7 cellular contexts compared by ENCODE assay signal in genomic region chr11:83158474-83158786, GRCh38. TPM values are rescaled to one million over a fixed set of nuclear protein-coding genes. Genes with fewer than 3 reads are reported as not detected.
DNase-seq lines count a peak whose midpoint lies in the region; ATAC-seq, FAIRE-seq and TF ChIP-seq lines count a peak whose summit lies in the region.

No MANE protein-coding gene starts in this region.

- H3K4me3 Mint-ChIP-seq in activated naive CD8-positive, alpha-beta T cell treated with anti-CD3 and anti-CD28 coated beads for 36 hours = peak overlapping the region; percentile 100

- no peak overlapping the region for H2AFZ ChIP-seq in keratinocyte (ENCODE audit: control insufficient read depth, low read length)

- dilution Hi-C loops in keratinocyte (cut with MboI; ENCODE audit: extremely low pct_ligation_motif_present, low sequenced_read_pairs) = no loop called here

- peaks cover 20% of the 10 kb centered on the region for H4K20me1 ChIP-seq in keratinocyte (ENCODE audit: control insufficient read depth, extremely low read depth, insufficient read depth, low read length)

- no peaks in the 10 kb centered on the region for H3K27me3 Mint-ChIP-seq in activated naive CD8-positive, alpha-beta T cell treated with anti-CD3 and anti-CD28 coated beads for 36 hours

- no peak for DNase-seq in activated naive CD8-positive, alpha-beta T cell treated with anti-CD3 and anti-CD28 coated beads for 36 hours
- no peak for DNase-seq in keratinocyte (ENCODE audit: low read depth, low spot score)
- no peak for DNase-seq in Ammon's horn (ENCODE audit: low spot score)

- H3K4me3 ChIP-seq in HUES6 (ENCODE audit: low read depth, low read length) (peak overlapping the region; percentile 98), keratinocyte (ENCODE audit: control insufficient read depth in 2 of 3, extremely low read depth in 1 of 3, insufficient read depth in 2 of 3, low read depth in 1 of 3, low read length in 3 of 3) (peak overlapping the region; percentile 93 to 100 (median 96)), stomach smooth muscle (ENCODE audit: low read length in 2 of 2) (peak overlapping the region; percentile 96 to 98)

- H3K4me1 ChIP-seq in HUES6 (ENCODE audit: control insufficient read depth, insufficient read depth, low read length) = no peaks in the 10 kb centered on the region; the same call in 1 of the 2 replicates
- peaks cover 18% of the 10 kb centered on the region for H3K4me1 ChIP-seq in keratinocyte (ENCODE audit: control insufficient read depth, extremely low read depth, insufficient read depth, low read length)
- no peaks in the 10 kb centered on the region for H3K4me1 ChIP-seq in stomach smooth muscle (ENCODE audit: control insufficient read depth, insufficient read depth, low read length)

- no peaks in the 10 kb centered on the region for H3K9me3 Mint-ChIP-seq in activated naive CD8-positive, alpha-beta T cell treated with anti-CD3 and anti-CD28 coated beads for 36 hours

- peaks cover 61% of the 10 kb centered on the region for H3K79me2 ChIP-seq in keratinocyte (ENCODE audit: control insufficient read depth, insufficient read depth, low read length)

- H3K4me2 ChIP-seq in keratinocyte (ENCODE audit: control insufficient read depth, extremely low read depth, insufficient read depth, low read depth, low read length) = peak overlapping the region; percentile 96

- H3K27ac Mint-ChIP-seq in activated naive CD8-positive, alpha-beta T cell treated with anti-CD3 and anti-CD28 coated beads for 36 hours = peak overlapping the region; percentile 100

- H3K36me3 Mint-ChIP-seq in activated naive CD8-positive, alpha-beta T cell treated with anti-CD3 and anti-CD28 coated beads for 36 hours = peaks cover 51% of the 10 kb centered on the region

- H3K27me3 ChIP-seq in HUES6 (ENCODE audit: control insufficient read depth, insufficient read depth, low read length) = no peaks in the 10 kb centered on the region
- no peaks in the 10 kb centered on the region for H3K27me3 ChIP-seq in keratinocyte (ENCODE audit: control insufficient read depth, extremely low read depth, insufficient read depth, low read length)
- H3K27me3 ChIP-seq in stomach smooth muscle (ENCODE audit: control insufficient read depth in 1 of 2, insufficient read depth in 2 of 2, low read length in 2 of 2) = no peaks in the 10 kb centered on the region

- H3K36me3 ChIP-seq in HUES6 (ENCODE audit: control insufficient read depth, insufficient read depth, low read length) = peaks cover 36% of the 10 kb centered on the region
- H3K36me3 ChIP-seq in keratinocyte (ENCODE audit: control insufficient read depth in 2 of 2, extremely low read depth in 1 of 2, insufficient read depth in 2 of 2, low read length in 2 of 2) = peaks cover 0 to 19% of the 10 kb centered on the region in 2 experiments
- no peaks in the 10 kb centered on the region for H3K36me3 ChIP-seq in stomach smooth muscle (ENCODE audit: control insufficient read depth in 2 of 2, insufficient read depth in 2 of 2, low read length in 2 of 2)

- no peak for FAIRE-seq in keratinocyte (lab: Jason Lieb, UNC)

- ATAC-seq in HG03135 (IDR thresholded peaks at IDR 0.05; ENCODE audit: unreplicated experiment) (no peak), HG03378 (IDR thresholded peaks at IDR 0.05; ENCODE audit: unreplicated experiment) (no peak)

- peak overlapping the region; percentile 97 for H3K9ac ChIP-seq in HUES6 (ENCODE audit: low read length)
- H3K9ac ChIP-seq in keratinocyte (ENCODE audit: control insufficient read depth, extremely low read depth, insufficient read depth, low read length) = peak overlapping the region; percentile 98
- H3K9ac ChIP-seq in stomach smooth muscle (ENCODE audit: low read length in 2 of 2) = peak overlapping the region; percentile 97 to 99

- TF ChIP-seq CTCF in keratinocyte (optimal IDR thresholded peaks at IDR 0.05 in 1 of 3, IDR thresholded peaks at IDR 0.05 in 1 of 3, conservative IDR thresholded peaks at IDR 0.05 in 1 of 3; ENCODE audit: extremely low read depth in 1 of 3, insufficient read depth in 2 of 3, low read length in 3 of 3) = no peak

- H3K4me1 Mint-ChIP-seq in activated naive CD8-positive, alpha-beta T cell treated with anti-CD3 and anti-CD28 coated beads for 36 hours = peaks cover 39% of the 10 kb centered on the region

- no peaks in the 10 kb centered on the region for H3K9me3 ChIP-seq in HUES6 (ENCODE audit: control insufficient read depth, insufficient read depth, low read depth, low read length)
- H3K9me3 ChIP-seq in keratinocyte (ENCODE audit: control insufficient read depth, low read depth, low read length) = no peaks in the 10 kb centered on the region
- H3K9me3 ChIP-seq in stomach smooth muscle (ENCODE audit: control insufficient read depth in 2 of 2, low read length in 2 of 2) = no peaks in the 10 kb centered on the region

- H3K27ac ChIP-seq in HUES6 (ENCODE audit: low read depth, low read length) (no peak overlapping the region), keratinocyte (ENCODE audit: control insufficient read depth, insufficient read depth, low read length) (peak overlapping the region; percentile 98), stomach smooth muscle (ENCODE audit: low read length) (peak overlapping the region; percentile 99)

- H3K9me1 ChIP-seq in keratinocyte (ENCODE audit: control insufficient read depth, extremely low read depth, insufficient read depth, low read length) = no peaks in the 10 kb centered on the region

RNA-seq across cellular contexts. Expression of gene PCF11, which starts 1.5 kb away (rescaled TPM):
- total RNA-seq in activated naive CD8-positive, alpha-beta T cell treated with anti-CD3 and anti-CD28 coated beads for 36 hours = 10 to 100 TPM; 49.3 to 51.9 TPM
- polyA plus RNA-seq in keratinocyte = 16.3 to 32.8 TPM (median 25.8 TPM) in 3 replicates
- polyA plus RNA-seq in keratinocyte (2011; ENCODE audit: low read depth) = 197 TPM
- 6.4 and 15.7 TPM in 2 replicates for polyA plus RNA-seq in keratinocyte (2011; cell fraction: cytosol; rRNA removed)
- 67.5 and 84.3 TPM in 2 replicates for polyA plus RNA-seq in keratinocyte (2011; cell fraction: nucleus; rRNA removed)
- polyA plus RNA-seq in keratinocyte (2012; ENCODE audit: low replicate concordance) = 9.6 and 34.0 TPM in 2 replicates
- 6.8 to 68.1 TPM (median 18.0 TPM) in 3 replicates for polyA minus RNA-seq in keratinocyte
- 14.0 TPM for polyA minus RNA-seq in keratinocyte (2011; cell fraction: cytosol; rRNA and poly(A)+ RNA removed)
- polyA minus RNA-seq in keratinocyte (2011; cell fraction: nucleus; rRNA and poly(A)+ RNA removed) = 27.6 and 45.1 TPM in 2 replicates

RNA-seq across cellular contexts. Expression of gene ANKRD42, which starts 35.1 kb away (rescaled TPM):
- total RNA-seq in activated naive CD8-positive, alpha-beta T cell treated with anti-CD3 and anti-CD28 coated beads for 36 hours = 1 to 10 TPM; 7.4 to 7.5 TPM
- 5.0 to 11.0 TPM (median 8.4 TPM) in 3 replicates for polyA plus RNA-seq in keratinocyte
- 9.7 TPM for polyA plus RNA-seq in keratinocyte (2011; ENCODE audit: low read depth)
- polyA plus RNA-seq in keratinocyte (2011; cell fraction: cytosol; rRNA removed) = 5.2 and 7.7 TPM in 2 replicates
- 9.2 and 12.7 TPM in 2 replicates for polyA plus RNA-seq in keratinocyte (2011; cell fraction: nucleus; rRNA removed)
- 5.8 and 7.9 TPM in 2 replicates for polyA plus RNA-seq in keratinocyte (2012; ENCODE audit: low replicate concordance)
- polyA minus RNA-seq in keratinocyte = 1.9 to 4.9 TPM (median 3.5 TPM) in 3 replicates
- 5.9 TPM for polyA minus RNA-seq in keratinocyte (2011; cell fraction: cytosol; rRNA and poly(A)+ RNA removed)
- polyA minus RNA-seq in keratinocyte (2011; cell fraction: nucleus; rRNA and poly(A)+ RNA removed) = 5.1 and 10.7 TPM in 2 replicates
